In the genomic region with DNA sequence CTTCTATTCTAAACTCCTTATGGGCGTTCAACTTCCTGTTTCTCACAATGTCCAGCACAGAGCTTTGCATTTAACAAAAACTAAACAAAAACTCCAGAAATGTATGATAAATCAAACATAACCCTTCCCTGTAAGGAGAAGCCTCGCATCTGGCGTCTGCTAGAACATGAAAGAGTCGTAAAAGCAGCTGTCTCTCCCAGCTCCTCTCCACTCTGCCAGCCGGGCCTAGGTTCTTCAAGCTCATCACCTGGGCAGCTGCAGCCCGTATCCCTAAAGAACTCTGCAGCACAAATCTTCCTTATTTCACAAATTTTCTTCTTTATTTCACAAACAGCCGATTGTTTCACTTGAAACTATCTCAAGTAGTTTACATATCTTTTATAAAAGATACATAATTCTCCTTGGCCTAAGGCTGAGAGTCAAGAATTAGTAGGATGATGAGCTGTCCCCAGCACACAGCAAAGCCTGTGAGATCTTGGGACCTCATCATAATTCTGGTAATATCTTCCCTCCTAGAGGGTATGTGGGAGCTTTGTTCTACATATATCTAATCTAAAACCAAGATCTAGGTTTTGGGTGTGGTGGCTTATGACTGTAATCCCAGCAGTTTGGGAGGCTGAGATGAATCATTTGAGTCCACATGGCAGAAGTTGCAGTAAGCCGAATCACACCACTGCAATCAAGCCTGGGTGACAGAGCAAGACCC, we compare ENCODE assay signal across 9 cellular contexts. TPM values are rescaled to one million over a fixed set of nuclear protein-coding genes. Genes with fewer than 3 reads are reported as not detected.
A peak's percentile ranks its signal among the peaks of the same experiment; 100 is the strongest.
DNase-seq lines count a peak whose midpoint lies in the region; ATAC-seq, FAIRE-seq and TF ChIP-seq lines count a peak whose summit lies in the region.
"Had no signal": no experiment of that assay in that cellular context is flagged by ENCODE, and none has a peak within 500 bp of the region (broad histone marks: within the 10 kb centered on the region; RNA-seq: fewer than 3 reads in every experiment).

No MANE protein-coding gene starts in this region.

- WGBS in sigmoid colon, 2 donors = 43 to 61% methylated on average over 8 of the region's 8 CpGs

- H3K9me3 Mint-ChIP-seq in dendritic cell treated with granulocyte-macrophage colony-stimulating factor and Interleukin-4, amounts not matched to agents 40 ng/mL and 50 ng/mL, for 4 days = no peaks in the 10 kb centered on the region

- H3K27ac ChIP-seq in RWPE2 (ENCODE audit: poor library complexity, severe bottlenecking) = peak overlapping the region; percentile 53
- H3K27ac ChIP-seq in sigmoid colon = peak overlapping the region in 3 of 4 donors; percentile 50 to 62 (median 53)

- H3K27me3 Mint-ChIP-seq in dendritic cell treated with granulocyte-macrophage colony-stimulating factor and Interleukin-4, amounts not matched to agents 40 ng/mL and 50 ng/mL, for 4 days = no peaks in the 10 kb centered on the region

- intact Hi-C loops in dendritic cell treated with granulocyte-macrophage colony-stimulating factor and Interleukin-4, amounts not matched to agents 40 ng/mL and 50 ng/mL, for 4 days (cut with micrococcal nuclease) = loop anchor here (5.0 kb wide), 2 partner anchors 35 to 85 kb away; a partner anchor contains a TSS
- intact Hi-C loops in sigmoid colon (cut with DNase I) = no loop called here

- H3K9me3 ChIP-seq in RWPE2 (ENCODE audit: severe bottlenecking) (no peaks in the 10 kb centered on the region), sigmoid colon (no peaks in the 10 kb centered on the region)

- H3K36me3 ChIP-seq in RWPE2 (ENCODE audit: low read depth) (peaks cover 81% of the 10 kb centered on the region), sigmoid colon (peaks cover 0 to 3% (median 1%) of the 10 kb centered on the region in 4 donors)

- no peak for FAIRE-seq in GM12892 (lab: Jason Lieb, UNC)

- DNase-seq in COLO829 (ENCODE audit: low spot score) (peak; percentile 68), RWPE2 (ENCODE audit: low spot score) (no peak), sigmoid colon (no peak), DMS153 treated with DMSO at 0.1 percent for 48 hours (lab: John Stamatoyannopoulos, UW; ENCODE audit: unreplicated experiment) (no peak), GM12892 (ENCODE audit: insufficient read length) (no peak)
- DNase-seq: cerebellar nuclear complex had no signal

- H3K27me3 ChIP-seq in RWPE2 (ENCODE audit: insufficient read depth, poor library complexity, severe bottlenecking) = no peaks in the 10 kb centered on the region
- no peaks in the 10 kb centered on the region for H3K27me3 ChIP-seq in sigmoid colon

- TF ChIP-seq EP300 in sigmoid colon (IDR thresholded peaks at IDR 0.05) = no peak

- peak; percentile 54 for ATAC-seq in RWPE2 (ENCODE audit: low read depth)
- ATAC-seq in GM18505 (IDR thresholded peaks at IDR 0.05; ENCODE audit: unreplicated experiment) = no peak
- ATAC-seq in HG03457 (IDR thresholded peaks at IDR 0.05; ENCODE audit: unreplicated experiment) = no peak

- TF ChIP-seq CTCF in RWPE2 (IDR thresholded peaks at IDR 0.05; ENCODE audit: poor library complexity, severe bottlenecking) (no peak), sigmoid colon (IDR thresholded peaks at IDR 0.05) (no peak)

- H3K36me3 Mint-ChIP-seq in dendritic cell treated with granulocyte-macrophage colony-stimulating factor and Interleukin-4, amounts not matched to agents 40 ng/mL and 50 ng/mL, for 4 days (ENCODE audit: low read depth) = peaks cover 88% of the 10 kb centered on the region

- H3K4me3 Mint-ChIP-seq in dendritic cell treated with granulocyte-macrophage colony-stimulating factor and Interleukin-4, amounts not matched to agents 40 ng/mL and 50 ng/mL, for 4 days = no peak overlapping the region

- peaks cover 41% of the 10 kb centered on the region for H3K4me1 Mint-ChIP-seq in dendritic cell treated with granulocyte-macrophage colony-stimulating factor and Interleukin-4, amounts not matched to agents 40 ng/mL and 50 ng/mL, for 4 days (ENCODE audit: low read depth)

- no peak overlapping the region for H3K4me3 ChIP-seq in RWPE2 (ENCODE audit: severe bottlenecking)
- no peak overlapping the region for H3K4me3 ChIP-seq in sigmoid colon

- TF ChIP-seq POLR2A in sigmoid colon (IDR thresholded peaks at IDR 0.05) (no peak), GM18505 (IDR thresholded peaks at IDR 0.05; ENCODE audit: borderline replicate concordance, extremely low read depth, insufficient read depth, insufficient read length) (no peak), GM12892 (IDR thresholded peaks at IDR 0.05; ENCODE audit: low read depth, low read length) (no peak)

- H3K27ac Mint-ChIP-seq in dendritic cell treated with granulocyte-macrophage colony-stimulating factor and Interleukin-4, amounts not matched to agents 40 ng/mL and 50 ng/mL, for 4 days = peak overlapping the region; percentile 63

- H3K4me1 ChIP-seq in RWPE2 (ENCODE audit: insufficient read depth, poor library complexity, severe bottlenecking) (peaks cover 31% of the 10 kb centered on the region), sigmoid colon (peaks cover 0 to 39% (median 36%) of the 10 kb centered on the region in 4 donors)

RNA-seq across cellular contexts. Expression of a gene that starts 35.3 kb away (rescaled TPM):
- 100 to 1,000 TPM; 157 to 366 (median 214) TPM for total RNA-seq in sigmoid colon
- 1,000 to 10,000 TPM in 2 of 3 donors, 100 to 1,000 TPM in 1; 900 to 3,307 (median 1,912) TPM for polyA plus RNA-seq in sigmoid colon
- polyA plus RNA-seq in GM12892 (2012; ENCODE audit: missing spikeins) = 79.4 TPM
